Comparison of ENCODE assay signal across 32 cellular contexts in the genomic region with DNA sequence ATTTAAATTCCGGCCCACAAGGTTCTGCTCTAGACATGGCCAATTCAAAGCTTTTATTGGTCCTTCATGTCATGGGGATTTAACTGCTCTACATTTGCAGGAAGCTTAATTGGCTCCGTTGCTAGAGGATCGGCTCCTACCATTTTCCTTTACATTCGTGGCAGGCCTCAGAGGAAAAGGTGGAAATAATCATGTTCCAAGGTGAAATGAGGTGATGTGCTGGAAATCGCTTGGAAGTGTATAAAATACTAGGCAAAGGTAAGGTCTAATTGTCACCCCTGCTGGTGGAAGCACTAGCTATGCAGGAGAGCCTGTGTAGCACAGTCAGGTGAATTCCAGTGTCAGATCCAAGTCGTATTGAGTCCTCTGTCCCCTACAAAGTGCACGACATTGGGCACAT.
"Had no signal": no experiment of that assay in that cellular context is flagged by ENCODE, and none has a peak within 500 bp of the region (broad histone marks: within the 10 kb centered on the region; RNA-seq: fewer than 3 reads in every experiment).

No MANE protein-coding gene starts in this region.

- DNase-seq: activated CD4-positive, alpha-beta T cell treated with anti-CD3 and anti-CD28 coated beads, Interleukin-2, amount 10 ng/mL, durations not matched to agents 24 days and 14 days; activated CD4-positive, alpha-beta T cell treated with anti-CD3 and anti-CD28 coated beads, Interleukin-2, amount 50 U/mL, for 4 hours; activated CD8-positive, alpha-beta memory T cell treated with anti-CD3 and anti-CD28 coated beads, Interleukin-2, amount 50 U/mL, for 4 hours; activated gamma-delta T cell treated with Interleukin-2 at 50 U/mL for 16 hours; activated naive CD4-positive, alpha-beta T cell treated with anti-CD3 and anti-CD28 coated beads for 36 hours; activated T-cell treated with anti-CD3 and anti-CD28 coated beads for 4 hours; activated T-cell treated with anti-CD3 and anti-CD28 coated beads, Interleukin-2, amount 50 U/mL, for 4 hours; adrenal gland; body of pancreas; central memory CD4-positive, alpha-beta T cell; Kasumi-1; KBM-7; MG63; NCI-H1048; NCI-H1105 treated with DMSO at 0.1 percent for 48 hours; NCI-H1436; NCI-H1694; NCI-H1930; NCI-H2081 treated with DMSO at 0.1 percent for 48 hours; NCI-H446; NCI-H524; NCI-H69; NCI-H82; SHP77 treated with DMSO at 0.1 percent for 48 hours; SK-N-SH had no signal

- H3K27ac Mint-ChIP-seq: activated CD4-positive, alpha-beta T cell treated with anti-CD3 and anti-CD28 coated beads, Interleukin-2, amount 10 ng/mL, durations not matched to agents 24 days and 14 days; activated naive CD4-positive, alpha-beta T cell treated with anti-CD3 and anti-CD28 coated beads for 36 hours; activated naive CD4-positive, alpha-beta T cell treated with anti-CD3 and anti-CD28 coated beads, Interleukin-2, amount 50 U/mL, for 72 hours; activated T-helper 1 cell treated with anti-CD3 and anti-CD28 coated beads, Interleukin-12 subunit alpha, Interleukin-12 subunit beta, Interleukin-2, Interleukin-4 antibody, amounts not matched to agents 30 ng/mL and 10 ng/mL and 1 ng/mL, durations not matched to agents 14 hours and 24 hours and 36 hours; T-helper 1 cell treated with Interleukin-12 subunit alpha and Interleukin-12 subunit beta and Interleukin-4 antibody, amounts not matched to agents 30 μg/mL and 1 μg/mL, for 36 hours; T-helper 2 cell treated with Interferon-gamma antibody and Interleukin-4, amounts not matched to agents 5 μg/mL and 100 μg/mL, for 36 hours had no signal

- ATAC-seq: activated naive CD4-positive, alpha-beta T cell treated with anti-CD3 and anti-CD28 coated beads, Interleukin-2, amount 50 U/mL, for 72 hours; activated T-cell treated with anti-CD3 and anti-CD28 coated beads, Interleukin-2, amount 50 U/mL, for 4 hours; body of pancreas; Panc1 had no signal

- H3K9ac ChIP-seq: SK-N-SH had no signal

- H3K4me3 ChIP-seq: adrenal gland, body of pancreas, breast epithelium, MG63, SJSA1 had no signal

- H3K9me2 ChIP-seq: SK-N-SH had no signal

- H3K9me3 ChIP-seq: adrenal gland, body of pancreas, breast epithelium, MG63, SJSA1, SK-N-SH had no signal

- H3K36me3 ChIP-seq: adrenal gland, breast epithelium, MG63, SJSA1 had no signal

- H3K4me2 ChIP-seq: SK-N-SH had no signal

- H3K4me1 ChIP-seq: adrenal gland, breast epithelium, SJSA1 had no signal

- H3K27ac ChIP-seq: adrenal gland, body of pancreas, breast epithelium, SJSA1 had no signal

- H3K9me3 Mint-ChIP-seq: activated CD4-positive, alpha-beta T cell treated with anti-CD3 and anti-CD28 coated beads, Interleukin-2, amount 10 ng/mL, durations not matched to agents 24 days and 14 days; activated naive CD4-positive, alpha-beta T cell treated with anti-CD3 and anti-CD28 coated beads for 36 hours; activated naive CD4-positive, alpha-beta T cell treated with anti-CD3 and anti-CD28 coated beads, Interleukin-2, amount 50 U/mL, for 72 hours; activated T-cell treated with anti-CD3 and anti-CD28 coated beads, Interleukin-2, amount 50 U/mL, for 4 hours; activated T-helper 1 cell treated with anti-CD3 and anti-CD28 coated beads, Interleukin-12 subunit alpha, Interleukin-12 subunit beta, Interleukin-2, Interleukin-4 antibody, amounts not matched to agents 30 ng/mL and 10 ng/mL and 1 ng/mL, durations not matched to agents 14 hours and 24 hours and 36 hours; T-helper 1 cell treated with Interleukin-12 subunit alpha and Interleukin-12 subunit beta and Interleukin-4 antibody, amounts not matched to agents 30 μg/mL and 1 μg/mL, for 36 hours; T-helper 2 cell treated with Interferon-gamma antibody and Interleukin-4, amounts not matched to agents 5 μg/mL and 100 μg/mL, for 36 hours had no signal

- H3K27me3 ChIP-seq: adrenal gland, body of pancreas, breast epithelium, MG63 had no signal

- H3K36me3 Mint-ChIP-seq: activated naive CD4-positive, alpha-beta T cell treated with anti-CD3 and anti-CD28 coated beads, Interleukin-2, amount 50 U/mL, for 72 hours had no signal

- H3K4me3 Mint-ChIP-seq: activated CD4-positive, alpha-beta T cell treated with anti-CD3 and anti-CD28 coated beads, Interleukin-2, amount 10 ng/mL, durations not matched to agents 24 days and 14 days; activated naive CD4-positive, alpha-beta T cell treated with anti-CD3 and anti-CD28 coated beads for 36 hours; activated T-cell treated with anti-CD3 and anti-CD28 coated beads, Interleukin-2, amount 50 U/mL, for 4 hours; activated T-helper 1 cell treated with anti-CD3 and anti-CD28 coated beads, Interleukin-12 subunit alpha, Interleukin-12 subunit beta, Interleukin-2, Interleukin-4 antibody, amounts not matched to agents 30 ng/mL and 10 ng/mL and 1 ng/mL, durations not matched to agents 14 hours and 24 hours and 36 hours; T-helper 1 cell treated with Interleukin-12 subunit alpha and Interleukin-12 subunit beta and Interleukin-4 antibody, amounts not matched to agents 30 μg/mL and 1 μg/mL, for 36 hours; T-helper 2 cell treated with Interferon-gamma antibody and Interleukin-4, amounts not matched to agents 5 μg/mL and 100 μg/mL, for 36 hours had no signal
